20 cellular contexts compared by ENCODE assay signal in the genomic region with DNA sequence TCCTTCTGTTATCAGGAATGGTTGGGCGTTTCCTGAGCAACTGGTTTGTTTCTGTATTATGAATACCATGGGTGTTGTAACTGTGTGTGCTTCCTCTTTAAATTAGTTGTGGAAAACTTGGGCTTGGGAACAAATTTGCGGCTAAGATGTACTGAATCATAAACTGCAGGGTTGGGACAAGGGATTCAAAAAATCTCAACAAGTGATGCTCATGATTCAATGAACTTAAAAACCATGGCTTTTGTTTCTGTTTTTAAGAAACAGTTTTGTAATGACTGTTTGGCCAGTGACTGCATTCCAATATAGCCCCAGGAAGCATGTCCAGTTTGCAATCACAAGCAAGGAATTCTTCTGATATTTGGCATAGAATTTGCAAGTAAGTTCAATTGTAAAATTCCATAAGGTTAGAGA.
DNase-seq lines count a peak whose midpoint lies in the region; ATAC-seq, FAIRE-seq and TF ChIP-seq lines count a peak whose summit lies in the region.
"Had no signal": no experiment of that assay in that cellular context is flagged by ENCODE, and none has a peak within 500 bp of the region (broad histone marks: within the 10 kb centered on the region; RNA-seq: fewer than 3 reads in every experiment).

No MANE protein-coding gene starts in this region.

- H3K27ac Mint-ChIP-seq in CD8-positive, alpha-beta memory T cell = no peak overlapping the region
- H3K27ac Mint-ChIP-seq: activated T-helper 17 cell treated with anti-CD3 and anti-CD28 coated beads, Interleukin-2, amount 50 U/mL, for 72 hours; effector memory CD8-positive, alpha-beta T cell; T-helper 2 cell treated with Interferon-gamma antibody and Interleukin-4, amounts not matched to agents 5 μg/mL and 100 μg/mL, for 36 hours had no signal

- H3K4me3 Mint-ChIP-seq in CD8-positive, alpha-beta memory T cell = no peak overlapping the region
- H3K4me3 Mint-ChIP-seq: activated T-helper 17 cell treated with anti-CD3 and anti-CD28 coated beads, Interleukin-2, amount 50 U/mL, for 72 hours; effector memory CD8-positive, alpha-beta T cell; T-helper 2 cell treated with Interferon-gamma antibody and Interleukin-4, amounts not matched to agents 5 μg/mL and 100 μg/mL, for 36 hours had no signal

- DNase-seq in AG08395 (ENCODE audit: low spot score) = peak; percentile 80
- DNase-seq in HT1080 (ENCODE audit: low read depth) = peak; percentile 77
- peak; percentile 80 for DNase-seq in bronchial epithelial cell (ENCODE audit: low read depth)
- peak; percentile 41 for DNase-seq in keratinocyte (ENCODE audit: low read depth, low spot score)
- DNase-seq in epidermal melanocyte (ENCODE audit: insufficient read length, low spot score) = no peak
- no peak for DNase-seq in CD8-positive, alpha-beta memory T cell
- no peak for DNase-seq in hypothalamus (lab: John Stamatoyannopoulos, UW)
- DNase-seq: ACHN; activated CD4-positive, alpha-beta T cell treated with anti-CD3 and anti-CD28 coated beads, Interleukin-2, amount 50 U/mL, for 48 hours; body of pancreas; DMS153; effector memory CD8-positive, alpha-beta T cell; NCI-H526 treated with DMSO at 0.1 percent for 48 hours; transverse colon had no signal

- H3K79me2 ChIP-seq in keratinocyte (ENCODE audit: control insufficient read depth, insufficient read depth, low read length) = no peaks in the 10 kb centered on the region
- H3K79me2 ChIP-seq: parathyroid adenoma had no signal

- TF ChIP-seq CTCF in bronchial epithelial cell (IDR thresholded peaks at IDR 0.05; ENCODE audit: insufficient read depth, low read length, severe bottlenecking) (no peak), keratinocyte (optimal IDR thresholded peaks at IDR 0.05 in 1 of 3, IDR thresholded peaks at IDR 0.05 in 1 of 3, conservative IDR thresholded peaks at IDR 0.05 in 1 of 3; ENCODE audit: extremely low read depth in 1 of 3, insufficient read depth in 2 of 3, low read length in 3 of 3) (no peak)

- H3K4me1 Mint-ChIP-seq in CD8-positive, alpha-beta memory T cell = no peaks in the 10 kb centered on the region
- H3K4me1 Mint-ChIP-seq: activated T-helper 17 cell treated with anti-CD3 and anti-CD28 coated beads, Interleukin-2, amount 50 U/mL, for 72 hours had no signal

- H3K27ac ChIP-seq in keratinocyte (ENCODE audit: control insufficient read depth, insufficient read depth, low read length) = peak overlapping the region; percentile 85
- H3K27ac ChIP-seq in CD8-positive, alpha-beta memory T cell (ENCODE audit: low read depth, low read length) = no peak overlapping the region
- H3K27ac ChIP-seq: body of pancreas, parathyroid adenoma, RWPE1, transverse colon had no signal

- POLR2A ChIA-PET in CD8-positive, alpha-beta memory T cell (lab: Charles Lee) = no interaction called here

- no peak overlapping the region for H3K4me3 ChIP-seq in bronchial epithelial cell (ENCODE audit: low read depth, low read length)
- H3K4me3 ChIP-seq in keratinocyte (ENCODE audit: control insufficient read depth in 2 of 3, extremely low read depth in 1 of 3, insufficient read depth in 2 of 3, low read depth in 1 of 3, low read length in 3 of 3) = no peak overlapping the region
- no peak overlapping the region for H3K4me3 ChIP-seq in CD8-positive, alpha-beta memory T cell (ENCODE audit: low read length)
- H3K4me3 ChIP-seq: body of pancreas, transverse colon had no signal

- H3K36me3 ChIP-seq in bronchial epithelial cell (ENCODE audit: control insufficient read depth, insufficient read depth, low read length) = no peaks in the 10 kb centered on the region
- no peaks in the 10 kb centered on the region for H3K36me3 ChIP-seq in keratinocyte (ENCODE audit: control insufficient read depth in 2 of 2, extremely low read depth in 1 of 2, insufficient read depth in 2 of 2, low read length in 2 of 2)
- no peaks in the 10 kb centered on the region for H3K36me3 ChIP-seq in CD8-positive, alpha-beta memory T cell (ENCODE audit: insufficient read depth, low read length)
- H3K36me3 ChIP-seq: transverse colon had no signal

- dilution Hi-C loops in keratinocyte (cut with MboI; ENCODE audit: extremely low pct_ligation_motif_present, low sequenced_read_pairs) = no loop called here

- ATAC-seq in HG02840 (IDR thresholded peaks at IDR 0.05; ENCODE audit: low FRiP score, unreplicated experiment) = no peak
- ATAC-seq: activated T-helper 17 cell treated with anti-CD3 and anti-CD28 coated beads, Interleukin-2, amount 50 U/mL, for 72 hours; body of pancreas; effector memory CD8-positive, alpha-beta T cell had no signal

- CTCF ChIA-PET in CD8-positive, alpha-beta memory T cell (lab: Charles Lee) = no interaction called here

- no peaks in the 10 kb centered on the region for H3K27me3 Mint-ChIP-seq in CD8-positive, alpha-beta memory T cell
- H3K27me3 Mint-ChIP-seq: effector memory CD8-positive, alpha-beta T cell had no signal

- FAIRE-seq in bronchial epithelial cell (lab: Jason Lieb, UNC) (no peak), keratinocyte (lab: Jason Lieb, UNC) (peak; percentile 80)
- FAIRE-seq: GM12891 had no signal

- H3K36me3 Mint-ChIP-seq in CD8-positive, alpha-beta memory T cell = no peaks in the 10 kb centered on the region

- H2AFZ ChIP-seq in keratinocyte (ENCODE audit: control insufficient read depth, low read length) = peak overlapping the region; percentile 79
- H2AFZ ChIP-seq: parathyroid adenoma had no signal

- no peaks in the 10 kb centered on the region for H3K9me1 ChIP-seq in keratinocyte (ENCODE audit: control insufficient read depth, extremely low read depth, insufficient read depth, low read length)

- H3K27me3 ChIP-seq in bronchial epithelial cell (ENCODE audit: control insufficient read depth, insufficient read depth, low read length) = no peaks in the 10 kb centered on the region
- H3K27me3 ChIP-seq in keratinocyte (ENCODE audit: control insufficient read depth, extremely low read depth, insufficient read depth, low read length) = no peaks in the 10 kb centered on the region
- no peaks in the 10 kb centered on the region for H3K27me3 ChIP-seq in CD8-positive, alpha-beta memory T cell (ENCODE audit: insufficient read depth, low read length, poor library complexity, severe bottlenecking)
- H3K27me3 ChIP-seq: body of pancreas, transverse colon had no signal

- H3K9me3 ChIP-seq in keratinocyte (ENCODE audit: control insufficient read depth, low read depth, low read length) = no peaks in the 10 kb centered on the region
- H3K9me3 ChIP-seq in CD8-positive, alpha-beta memory T cell (ENCODE audit: low read length) = no peaks in the 10 kb centered on the region
- H3K9me3 ChIP-seq: body of pancreas, transverse colon had no signal

- peaks cover 2 to 9% (median 4%) of the 10 kb centered on the region in 5 donors for H3K9me3 Mint-ChIP-seq in CD8-positive, alpha-beta memory T cell
- H3K9me3 Mint-ChIP-seq: T-helper 2 cell treated with Interferon-gamma antibody and Interleukin-4, amounts not matched to agents 5 μg/mL and 100 μg/mL, for 36 hours had no signal

- H3K4me2 ChIP-seq in keratinocyte (ENCODE audit: control insufficient read depth, extremely low read depth, insufficient read depth, low read depth, low read length) = peak overlapping the region; percentile 79

- H3K9ac ChIP-seq in keratinocyte (ENCODE audit: control insufficient read depth, extremely low read depth, insufficient read depth, low read length) = no peak overlapping the region
- H3K9ac ChIP-seq: parathyroid adenoma had no signal

- H3K4me1 ChIP-seq in keratinocyte (ENCODE audit: control insufficient read depth, extremely low read depth, insufficient read depth, low read length) = peaks cover 42% of the 10 kb centered on the region
- no peaks in the 10 kb centered on the region for H3K4me1 ChIP-seq in CD8-positive, alpha-beta memory T cell (ENCODE audit: insufficient read depth, low read length)
- H3K4me1 ChIP-seq: body of pancreas, parathyroid adenoma, transverse colon had no signal

- H4K20me1 ChIP-seq in keratinocyte (ENCODE audit: control insufficient read depth, extremely low read depth, insufficient read depth, low read length) = no peaks in the 10 kb centered on the region

Comparison
In these comparisons a context has a peak if more than half of its experiments do, and no peak if none do; other contexts are left out.
1. DNase-seq: peak in AG08395 (single experiment), HT1080 (single experiment), bronchial epithelial cell (single experiment) and keratinocyte (single experiment); none in epidermal melanocyte (single experiment), CD8-positive, alpha-beta memory T cell (0 of 5) and hypothalamus (0 of 51).